Comparison of ENCODE assay signal across 9 cellular contexts in genomic region chr1:206050655-206051235, GRCh38. TPM values are rescaled to one million over a fixed set of nuclear protein-coding genes. Genes with fewer than 3 reads are reported as not detected.
A peak's percentile ranks its signal among the peaks of the same experiment; 100 is the strongest.
DNase-seq lines count a peak whose midpoint lies in the region; ATAC-seq and TF ChIP-seq lines count a peak whose summit lies in the region.
"Had no signal": no experiment of that assay in that cellular context is flagged by ENCODE, and none has a peak within 500 bp of the region (broad histone marks: within the 10 kb centered on the region; RNA-seq: fewer than 3 reads in every experiment).

No MANE protein-coding gene starts in this region.

- H3K4me1 ChIP-seq in CD4-positive, CD25-positive, alpha-beta regulatory T cell (ENCODE audit: control insufficient read depth, insufficient read depth, low read length, poor library complexity, severe bottlenecking), result peaks cover 18% of the 10 kb centered on the region

- peaks cover 15 to 28% (median 23%) of the 10 kb centered on the region in 4 donors for H3K4me1 Mint-ChIP-seq in CD4-positive, CD25-positive, alpha-beta regulatory T cell
- peaks cover 13% of the 10 kb centered on the region for H3K4me1 Mint-ChIP-seq in nephron progenitor cell

- H3K27ac ChIP-seq in CD4-positive, CD25-positive, alpha-beta regulatory T cell (ENCODE audit: insufficient read depth, low read length, poor library complexity, severe bottlenecking), result peak overlapping the region; percentile 53
- H3K27ac ChIP-seq: right lobe of liver had no signal

- peak overlapping the region; percentile 78 to 89 (median 85) for H3K27ac Mint-ChIP-seq in CD4-positive, CD25-positive, alpha-beta regulatory T cell
- no peak overlapping the region for H3K27ac Mint-ChIP-seq in nephron progenitor cell

- no peaks in the 10 kb centered on the region for H3K36me3 ChIP-seq in CD4-positive, CD25-positive, alpha-beta regulatory T cell (ENCODE audit: control insufficient read depth, insufficient read depth, low read length)
- H3K36me3 ChIP-seq: right lobe of liver had no signal

- TF ChIP-seq CTCF in nephron progenitor cell (IDR thresholded peaks at IDR 0.05), result no peak

- peak in 2 of 3 donors; percentile 16 to 83 for DNase-seq in CD4-positive, CD25-positive, alpha-beta regulatory T cell
- DNase-seq in activated CD4-positive, alpha-beta T cell treated with anti-CD3 and anti-CD28 coated beads for 48 hours, result peak; percentile 65
- DNase-seq in kidney glomerular epithelial cell (lab: John Stamatoyannopoulos, UW) (peak; percentile 83), nephron progenitor cell (no peak), HuH-7.5 (ENCODE audit: low spot score) (no peak), cerebellar nuclear complex (lab: John Stamatoyannopoulos, UW) (no peak)
- DNase-seq: right lobe of liver had no signal

- H3K27me3 Mint-ChIP-seq in CD4-positive, CD25-positive, alpha-beta regulatory T cell, result no peaks in the 10 kb centered on the region
- H3K27me3 Mint-ChIP-seq in nephron progenitor cell (ENCODE audit: low read depth, poor library complexity), result peaks cover 11% of the 10 kb centered on the region

- peak overlapping the region; percentile 32 for H3K4me3 ChIP-seq in CD4-positive, CD25-positive, alpha-beta regulatory T cell (ENCODE audit: low read depth, low read length)
- H3K4me3 ChIP-seq: right lobe of liver had no signal

- no peaks in the 10 kb centered on the region for H3K36me3 Mint-ChIP-seq in CD4-positive, CD25-positive, alpha-beta regulatory T cell
- no peaks in the 10 kb centered on the region for H3K36me3 Mint-ChIP-seq in nephron progenitor cell (ENCODE audit: low read depth)

- peak; percentile 81 for ATAC-seq in CD4-positive, CD25-positive, alpha-beta regulatory T cell (ENCODE audit: low read depth in 2 of 2)
- ATAC-seq in GM19452 (IDR thresholded peaks at IDR 0.05; ENCODE audit: unreplicated experiment) (peak; percentile 82), HG03520 (IDR thresholded peaks at IDR 0.05; ENCODE audit: unreplicated experiment) (peak; percentile 85)

- no peaks in the 10 kb centered on the region for H3K9me3 Mint-ChIP-seq in CD4-positive, CD25-positive, alpha-beta regulatory T cell
- H3K9me3 Mint-ChIP-seq in nephron progenitor cell, result peaks cover 7% of the 10 kb centered on the region

- peak overlapping the region in 3 of 4 donors; percentile 50 to 66 (median 65) for H3K4me3 Mint-ChIP-seq in CD4-positive, CD25-positive, alpha-beta regulatory T cell
- H3K4me3 Mint-ChIP-seq in nephron progenitor cell, result no peak overlapping the region

- H3K9me3 ChIP-seq in CD4-positive, CD25-positive, alpha-beta regulatory T cell (ENCODE audit: control insufficient read depth in 2 of 2, low read length in 2 of 2), result no peaks in the 10 kb centered on the region
- H3K9me3 ChIP-seq: right lobe of liver had no signal

- H3K27me3 ChIP-seq in CD4-positive, CD25-positive, alpha-beta regulatory T cell (ENCODE audit: control insufficient read depth, insufficient read depth, low read length), result no peaks in the 10 kb centered on the region
- H3K27me3 ChIP-seq: right lobe of liver had no signal

RNA-seq across cellular contexts. Expression of gene RHEX, which starts 2.2 kb away (rescaled TPM):
- total RNA-seq in CD4-positive, CD25-positive, alpha-beta regulatory T cell, result not detected
- polyA plus RNA-seq in CD4-positive, CD25-positive, alpha-beta regulatory T cell, result not detected

RNA-seq across cellular contexts. Expression of gene CTSE, which starts 27.1 kb away (rescaled TPM):
- total RNA-seq in CD4-positive, CD25-positive, alpha-beta regulatory T cell, result not detected
- not detected for polyA plus RNA-seq in CD4-positive, CD25-positive, alpha-beta regulatory T cell

RNA-seq across cellular contexts. Expression of gene RAB7B, which starts 47.5 kb away (rescaled TPM):
- total RNA-seq in CD4-positive, CD25-positive, alpha-beta regulatory T cell, result not detected
- polyA plus RNA-seq in CD4-positive, CD25-positive, alpha-beta regulatory T cell, result not detected

Comparison
In these comparisons a context has a peak if more than half of its experiments do, and no peak if none do; other contexts are left out.
1. DNase-seq: peak in CD4-positive, CD25-positive, alpha-beta regulatory T cell (2 of 3), activated CD4-positive, alpha-beta T cell treated with anti-CD3 and anti-CD28 coated beads for 48 hours (single experiment) and kidney glomerular epithelial cell (single experiment); none in nephron progenitor cell (single experiment), HuH-7.5 (single experiment) and cerebellar nuclear complex (0 of 2).
2. Peak in every context shown above with its lines, with median percentiles within 50 percentile points of each other: ATAC-seq.